ENCODE assay signal across 29 cellular contexts in genomic region chr15:89975482-89976291, GRCh38. TPM values are rescaled to one million over a fixed set of nuclear protein-coding genes. Genes with fewer than 3 reads are reported as not detected.
DNase-seq lines count a peak whose midpoint lies in the region; ATAC-seq, FAIRE-seq and TF ChIP-seq lines count a peak whose summit lies in the region.
"Had no signal": no experiment of that assay in that cellular context is flagged by ENCODE, and none has a peak within 500 bp of the region (broad histone marks: within the 10 kb centered on the region; RNA-seq: fewer than 3 reads in every experiment).

No MANE protein-coding gene starts in this region.

- H3K36me3 ChIP-seq in gastroesophageal sphincter, result no peaks in the 10 kb centered on the region
- no peaks in the 10 kb centered on the region for H3K36me3 ChIP-seq in neutrophil
- H3K36me3 ChIP-seq: brain microvascular endothelial cell had no signal

- WGBS in gastroesophageal sphincter (ENCODE audit: low coverage in 1 of 2), 2 donors, result 76 to 100% methylated on average over 2 to 7 of the region's 8 CpGs

- H3K27ac ChIP-seq in gastroesophageal sphincter (no peak overlapping the region), neutrophil (peak overlapping the region; percentile 98)
- H3K27ac ChIP-seq: brain microvascular endothelial cell, epithelial cell of prostate, KMS-11, parathyroid adenoma, testis had no signal

- H3K4me1 ChIP-seq in gastroesophageal sphincter (no peaks in the 10 kb centered on the region), neutrophil (ENCODE audit: control insufficient read depth in 1 of 2, insufficient read depth in 1 of 2, low read depth in 1 of 2, low read length in 1 of 2) (peaks cover 54 to 62% of the 10 kb centered on the region in 2 experiments)
- H3K4me1 ChIP-seq: parathyroid adenoma, testis had no signal

- DNase-seq in CD14-positive monocyte (ENCODE audit: low spot score), result no peak
- peak; percentile 44 for DNase-seq in NB4 (ENCODE audit: low read depth)
- DNase-seq in activated CD4-positive, alpha-beta memory T cell treated with anti-CD3 and anti-CD28 coated beads, Interleukin-2, amount 10 ng/mL, durations not matched to agents 7 days and 5 days, result no peak
- DNase-seq in omental fat pad (ENCODE audit: low spot score), result no peak
- no peak for DNase-seq in RCC 7860 (ENCODE audit: low spot score)
- no peak for DNase-seq in NCI-H2171 treated with DMSO at 0.1 percent for 48 hours (lab: John Stamatoyannopoulos, UW)
- DNase-seq: activated CD8-positive, alpha-beta memory T cell treated with anti-CD3 and anti-CD28 coated beads, Interleukin-2, amount 10 ng/mL, durations not matched to agents 7 days and 5 days; brain microvascular endothelial cell; CD8-positive, alpha-beta T cell; DMS53; dorsolateral prefrontal cortex; foreskin fibroblast; GOT3; hypothalamus; mesendoderm; naive thymus-derived CD8-positive, alpha-beta T cell; NCI-H1105; NCI-H2107; NCI-H510A treated with DMSO at 0.1 percent for 48 hours; stimulated activated CD4-positive, alpha-beta T cell treated with anti-CD3 and anti-CD28 coated beads, Interleukin-1b, Interleukin-23, amount 100 ng/mL, for 48 hours; stimulated activated naive B cell treated with anti-CD40 and anti-IgM and Interleukin-4, amounts not matched to agents 10 μg/mL and 1 μg/mL and 100 μg/mL, for 72 hours; testis had no signal

- CTCF ChIA-PET in activated CD4-positive, alpha-beta memory T cell treated with anti-CD3 and anti-CD28 coated beads, Interleukin-2, amount 10 ng/mL, durations not matched to agents 7 days and 5 days (lab: Charles Lee), result interaction anchor here (1.3 to 1.7 kb wide), 2 partner anchors 13 to 215 kb away, joined by 3 to 5 read pairs; no protein-coding TSS in a partner anchor

- POLR2A ChIA-PET in activated CD4-positive, alpha-beta memory T cell treated with anti-CD3 and anti-CD28 coated beads, Interleukin-2, amount 10 ng/mL, durations not matched to agents 7 days and 5 days (lab: Charles Lee), result no interaction called here

- H3K27ac Mint-ChIP-seq in CD14-positive monocyte, result peak overlapping the region; percentile 89 to 97 (median 95)
- H3K27ac Mint-ChIP-seq in activated CD4-positive, alpha-beta memory T cell treated with anti-CD3 and anti-CD28 coated beads, Interleukin-2, amount 10 ng/mL, durations not matched to agents 7 days and 5 days, result no peak overlapping the region
- H3K27ac Mint-ChIP-seq: activated CD8-positive, alpha-beta memory T cell treated with anti-CD3 and anti-CD28 coated beads, Interleukin-2, amount 10 ng/mL, durations not matched to agents 7 days and 5 days; CD8-positive, alpha-beta T cell; stimulated activated naive B cell treated with anti-CD40 and anti-IgM and Interleukin-4, amounts not matched to agents 10 μg/mL and 1 μg/mL and 100 μg/mL, for 72 hours had no signal

- no peak for FAIRE-seq in RCC 7860 (lab: Jason Lieb, UNC)
- FAIRE-seq: GM12878, keratinocyte had no signal

- H3K36me3 Mint-ChIP-seq in CD14-positive monocyte, result no peaks in the 10 kb centered on the region
- no peaks in the 10 kb centered on the region for H3K36me3 Mint-ChIP-seq in activated CD4-positive, alpha-beta memory T cell treated with anti-CD3 and anti-CD28 coated beads, Interleukin-2, amount 10 ng/mL, durations not matched to agents 7 days and 5 days (ENCODE audit: low read depth)
- H3K36me3 Mint-ChIP-seq: activated CD8-positive, alpha-beta memory T cell treated with anti-CD3 and anti-CD28 coated beads, Interleukin-2, amount 10 ng/mL, durations not matched to agents 7 days and 5 days; CD8-positive, alpha-beta T cell; naive thymus-derived CD8-positive, alpha-beta T cell; stimulated activated naive B cell treated with anti-CD40 and anti-IgM and Interleukin-4, amounts not matched to agents 10 μg/mL and 1 μg/mL and 100 μg/mL, for 72 hours had no signal

- intact Hi-C loops in CD14-positive monocyte (cut with micrococcal nuclease), result loop anchor here in 1 of 2 donors (10.0 kb wide), 1 partner anchor 59 kb away; no protein-coding TSS in a partner anchor

- TF ChIP-seq POLR2A in NB4 (IDR thresholded peaks at IDR 0.05; ENCODE audit: extremely low read depth, insufficient read length) (no peak), gastroesophageal sphincter (IDR thresholded peaks at IDR 0.05) (no peak)

- H3K9me3 Mint-ChIP-seq in CD14-positive monocyte, result peaks cover 2 to 8% (median 4%) of the 10 kb centered on the region in 7 donors
- no peaks in the 10 kb centered on the region for H3K9me3 Mint-ChIP-seq in activated CD4-positive, alpha-beta memory T cell treated with anti-CD3 and anti-CD28 coated beads, Interleukin-2, amount 10 ng/mL, durations not matched to agents 7 days and 5 days
- H3K9me3 Mint-ChIP-seq: CD8-positive, alpha-beta T cell; stimulated activated naive B cell treated with anti-CD40 and anti-IgM and Interleukin-4, amounts not matched to agents 10 μg/mL and 1 μg/mL and 100 μg/mL, for 72 hours had no signal

- H3K4me3 ChIP-seq in NB4 (ENCODE audit: low read depth, low read length) (no peak overlapping the region), gastroesophageal sphincter (no peak overlapping the region), neutrophil (ENCODE audit: low read depth in 1 of 2, low read length in 1 of 2) (peak overlapping the region; percentile 17 to 24)
- H3K4me3 ChIP-seq: GM12878, testis had no signal

- H3K9me3 ChIP-seq in gastroesophageal sphincter, result no peaks in the 10 kb centered on the region
- no peaks in the 10 kb centered on the region for H3K9me3 ChIP-seq in neutrophil
- H3K9me3 ChIP-seq: testis had no signal

- TF ChIP-seq CTCF in CD14-positive monocyte (IDR thresholded peaks at IDR 0.05) (no peak), NB4 (IDR thresholded peaks at IDR 0.05; ENCODE audit: low read depth, low read length) (no peak), gastroesophageal sphincter (IDR thresholded peaks at IDR 0.05) (no peak), neutrophil (IDR thresholded peaks at IDR 0.05) (no peak), omental fat pad (IDR thresholded peaks at IDR 0.05) (no peak)

- H3K4me3 Mint-ChIP-seq in CD14-positive monocyte, result peak overlapping the region; percentile 44 to 84
- H3K4me3 Mint-ChIP-seq in activated CD4-positive, alpha-beta memory T cell treated with anti-CD3 and anti-CD28 coated beads, Interleukin-2, amount 10 ng/mL, durations not matched to agents 7 days and 5 days, result no peak overlapping the region
- H3K4me3 Mint-ChIP-seq: activated CD8-positive, alpha-beta memory T cell treated with anti-CD3 and anti-CD28 coated beads, Interleukin-2, amount 10 ng/mL, durations not matched to agents 7 days and 5 days; CD8-positive, alpha-beta T cell; naive thymus-derived CD8-positive, alpha-beta T cell; stimulated activated naive B cell treated with anti-CD40 and anti-IgM and Interleukin-4, amounts not matched to agents 10 μg/mL and 1 μg/mL and 100 μg/mL, for 72 hours had no signal

- H3K27me3 ChIP-seq in gastroesophageal sphincter (no peaks in the 10 kb centered on the region), neutrophil (no peaks in the 10 kb centered on the region)
- H3K27me3 ChIP-seq: dorsolateral prefrontal cortex, testis had no signal

- peaks cover 64% of the 10 kb centered on the region for H3K4me1 Mint-ChIP-seq in CD14-positive monocyte
- no peaks in the 10 kb centered on the region for H3K4me1 Mint-ChIP-seq in activated CD4-positive, alpha-beta memory T cell treated with anti-CD3 and anti-CD28 coated beads, Interleukin-2, amount 10 ng/mL, durations not matched to agents 7 days and 5 days

- TF ChIP-seq EP300 in gastroesophageal sphincter (IDR thresholded peaks at IDR 0.05), result no peak

- ATAC-seq in gastroesophageal sphincter (peak; percentile 16), omental fat pad (ENCODE audit: low FRiP score) (no peak)
- ATAC-seq: activated CD8-positive, alpha-beta memory T cell treated with anti-CD3 and anti-CD28 coated beads, Interleukin-2, amount 10 ng/mL, durations not matched to agents 7 days and 5 days; CD8-positive, alpha-beta T cell; GM12878; naive thymus-derived CD8-positive, alpha-beta T cell had no signal

- H3K27me3 Mint-ChIP-seq in CD14-positive monocyte (ENCODE audit: low read depth in 3 of 3), result peaks cover 0 to 2% (median 0%) of the 10 kb centered on the region in 3 donors
- H3K27me3 Mint-ChIP-seq in activated CD4-positive, alpha-beta memory T cell treated with anti-CD3 and anti-CD28 coated beads, Interleukin-2, amount 10 ng/mL, durations not matched to agents 7 days and 5 days, result peaks cover 2% of the 10 kb centered on the region
- H3K27me3 Mint-ChIP-seq: activated CD8-positive, alpha-beta memory T cell treated with anti-CD3 and anti-CD28 coated beads, Interleukin-2, amount 10 ng/mL, durations not matched to agents 7 days and 5 days; stimulated activated naive B cell treated with anti-CD40 and anti-IgM and Interleukin-4, amounts not matched to agents 10 μg/mL and 1 μg/mL and 100 μg/mL, for 72 hours had no signal

RNA-seq across cellular contexts. Expression of gene ZNF710, which starts 25.4 kb away (rescaled TPM):
- polyA plus RNA-seq in CD14-positive monocyte, result 1 to 10 TPM; 3.4 to 4.8 TPM
- 10 to 100 TPM in 3 of 4 donors, 1 to 10 TPM in 1; 7.3 to 13.2 (median 11.4) TPM for total RNA-seq in gastroesophageal sphincter
- total RNA-seq in activated CD4-positive, alpha-beta memory T cell treated with anti-CD3 and anti-CD28 coated beads, Interleukin-2, amount 10 ng/mL, durations not matched to agents 7 days and 5 days, result 10 to 100 TPM; 19.4 to 20.7 TPM
- total RNA-seq in omental fat pad, result 10 to 100 TPM in 1 of 4 donors, 1 to 10 TPM in 3; 5.4 to 13.9 (median 7.0) TPM

Comparison
In these comparisons a context has a peak if more than half of its experiments do, and no peak if none do; other contexts are left out.
1. H3K4me3 ChIP-seq: peak in neutrophil (2 of 2); none in NB4 (single experiment) and gastroesophageal sphincter (0 of 2).